In genomic region chr17:50794361-50794760, GRCh38 we compare ENCODE assay signal across 19 cellular contexts. TPM values are rescaled to one million over a fixed set of nuclear protein-coding genes. Genes with fewer than 3 reads are reported as not detected.
A peak's percentile ranks its signal among the peaks of the same experiment; 100 is the strongest.
DNase-seq lines count a peak whose midpoint lies in the region; ATAC-seq and TF ChIP-seq lines count a peak whose summit lies in the region.
"Had no signal": no experiment of that assay in that cellular context is flagged by ENCODE, and none has a peak within 500 bp of the region (broad histone marks: within the 10 kb centered on the region; RNA-seq: fewer than 3 reads in every experiment).

No MANE protein-coding gene starts in this region.

- peak overlapping the region in 1 of 7 donors; percentile 41 for H3K27ac Mint-ChIP-seq in CD4-positive, alpha-beta memory T cell
- no peak overlapping the region for H3K27ac Mint-ChIP-seq in endodermal cell
- H3K27ac Mint-ChIP-seq: CD8-positive, alpha-beta T cell had no signal

- H3K4me1 Mint-ChIP-seq in CD4-positive, alpha-beta memory T cell, result no peaks in the 10 kb centered on the region
- H3K4me1 Mint-ChIP-seq in endodermal cell, result peaks cover 23% of the 10 kb centered on the region

- H3K4me1 ChIP-seq in HEK293 (ENCODE audit: control insufficient read depth, insufficient read depth, low read length), result no peaks in the 10 kb centered on the region
- H3K4me1 ChIP-seq in CD4-positive, alpha-beta memory T cell (ENCODE audit: insufficient read depth, low read length), result no peaks in the 10 kb centered on the region
- peaks cover 5% of the 10 kb centered on the region for H3K4me1 ChIP-seq in endodermal cell (ENCODE audit: control insufficient read depth, insufficient read depth, low read length)

- H3K36me3 Mint-ChIP-seq in CD4-positive, alpha-beta memory T cell, result no peaks in the 10 kb centered on the region
- H3K36me3 Mint-ChIP-seq in endodermal cell (ENCODE audit: low read depth), result no peaks in the 10 kb centered on the region
- H3K36me3 Mint-ChIP-seq: CD14-positive monocyte; CD8-positive, alpha-beta T cell had no signal

- DNase-seq in D341Med (ENCODE audit: low spot score) (peak; percentile 21), SK-N-DZ (ENCODE audit: low spot score) (peak; percentile 38), fibroblast of mammary gland (ENCODE audit: low read depth) (peak; percentile 54), endodermal cell (no peak)
- DNase-seq in CD4-positive, alpha-beta memory T cell, result no peak
- DNase-seq in activated CD4-positive, alpha-beta T cell treated with anti-CD3 and anti-CD28 coated beads, Interleukin-2, amount 50 U/mL, for 4 hours, result no peak
- DNase-seq: CD8-positive, alpha-beta T cell; COR-L47; DMS79 treated with DMSO at 0.1 percent for 48 hours; GF-D8; IMR-90; Kasumi-1; KBM-7 had no signal

- WGBS in endodermal cell (ENCODE audit: insufficient coverage in 1 of 2, insufficient read length in 1 of 2), 2 experiments, result 93% methylated on average over 5 of the region's 6 CpGs; no CpG with 5 or more reads in 1 of the 2 experiments

- no peak overlapping the region for H3K9ac ChIP-seq in endodermal cell (ENCODE audit: extremely low read depth, low read length, poor library complexity, severe bottlenecking)
- H3K9ac ChIP-seq: BLaER1 had no signal

- no peaks in the 10 kb centered on the region for H3K36me3 ChIP-seq in HEK293 (ENCODE audit: control insufficient read depth in 2 of 2, insufficient read depth in 1 of 2, low read length in 2 of 2)
- no peaks in the 10 kb centered on the region for H3K36me3 ChIP-seq in CD4-positive, alpha-beta memory T cell (ENCODE audit: insufficient read depth, low read length)
- no peaks in the 10 kb centered on the region for H3K36me3 ChIP-seq in endodermal cell (ENCODE audit: control insufficient read depth, insufficient read depth, low read length)
- H3K36me3 ChIP-seq: BLaER1, HAP-1 had no signal

- no peaks in the 10 kb centered on the region for H3K27me3 ChIP-seq in CD4-positive, alpha-beta memory T cell (ENCODE audit: insufficient read depth, low read length)
- H3K27me3 ChIP-seq in endodermal cell (ENCODE audit: control insufficient read depth, insufficient read depth, low read length, poor library complexity, severe bottlenecking), result no peaks in the 10 kb centered on the region
- H3K27me3 ChIP-seq: BLaER1 had no signal

- H3K9me3 ChIP-seq in HEK293 (ENCODE audit: control insufficient read depth, insufficient read depth, low read depth, low read length) (no peaks in the 10 kb centered on the region), endodermal cell (ENCODE audit: control insufficient read depth, low read length) (no peaks in the 10 kb centered on the region)
- no peaks in the 10 kb centered on the region for H3K9me3 ChIP-seq in CD4-positive, alpha-beta memory T cell (ENCODE audit: control insufficient read depth in 1 of 2, low read length in 2 of 2)
- H3K9me3 ChIP-seq: BLaER1, HAP-1 had no signal

- POLR2A ChIA-PET in HEK293 (lab: Yijun Ruan, JAX), result no interaction called here
- POLR2A ChIA-PET in CD4-positive, alpha-beta memory T cell (lab: Charles Lee; ENCODE audit: partially characterized antibody), result no interaction called here

- H3K4me3 ChIP-seq in HEK293 (ENCODE audit: low read depth, low read length) (no peak overlapping the region), fibroblast of mammary gland (ENCODE audit: control insufficient read depth, low read depth, low read length) (no peak overlapping the region), endodermal cell (ENCODE audit: low read length) (no peak overlapping the region)
- no peak overlapping the region for H3K4me3 ChIP-seq in CD4-positive, alpha-beta memory T cell (ENCODE audit: low read length in 2 of 2)
- H3K4me3 ChIP-seq: BLaER1, HAP-1 had no signal

- ATAC-seq in GM18867 (IDR thresholded peaks at IDR 0.05; ENCODE audit: unreplicated experiment), result no peak
- ATAC-seq: CD8-positive, alpha-beta T cell had no signal

- intact Hi-C loops in CD4-positive, alpha-beta memory T cell (cut with micrococcal nuclease), result no loop called here

- H3K27me3 Mint-ChIP-seq in CD4-positive, alpha-beta memory T cell, result no peaks in the 10 kb centered on the region
- H3K27me3 Mint-ChIP-seq in endodermal cell (ENCODE audit: insufficient read depth), result no peaks in the 10 kb centered on the region

- H3K4me3 Mint-ChIP-seq in CD4-positive, alpha-beta memory T cell, result no peak overlapping the region
- H3K4me3 Mint-ChIP-seq in endodermal cell, result no peak overlapping the region
- H3K4me3 Mint-ChIP-seq: CD14-positive monocyte; CD8-positive, alpha-beta T cell had no signal

- no peaks in the 10 kb centered on the region for H3K9me3 Mint-ChIP-seq in CD4-positive, alpha-beta memory T cell
- no peaks in the 10 kb centered on the region for H3K9me3 Mint-ChIP-seq in endodermal cell
- H3K9me3 Mint-ChIP-seq: CD14-positive monocyte; CD8-positive, alpha-beta T cell had no signal

- TF ChIP-seq CTCF in HEK293 (tag by site-specific recombination; IDR thresholded peaks at IDR 0.05), result no peak
- no peak for TF ChIP-seq CTCF in fibroblast of mammary gland (conservative IDR thresholded peaks at IDR 0.05; ENCODE audit: control insufficient read depth, insufficient read depth, low read depth, low read length)
- no peak for TF ChIP-seq CTCF in endodermal cell (conservative IDR thresholded peaks at IDR 0.05)

- CTCF ChIA-PET in HEK293 (lab: Yijun Ruan, JAX), result interaction anchor here (1.1 to 3.4 kb wide), 3 partner anchors 10 to 432 kb away, joined by 3 to 29 read pairs (median 5); no protein-coding TSS in a partner anchor
- CTCF ChIA-PET in CD4-positive, alpha-beta memory T cell (lab: Charles Lee; ENCODE audit: partially characterized antibody), result interaction anchor here (0.8 to 2.4 kb wide), 2 partner anchors 11 to 178 kb away, joined by 3 to 12 read pairs; no protein-coding TSS in a partner anchor

- no peak overlapping the region for H3K27ac ChIP-seq in HEK293 (ENCODE audit: extremely low read depth, low read depth, low read length)
- no peak overlapping the region for H3K27ac ChIP-seq in CD4-positive, alpha-beta memory T cell (ENCODE audit: low read depth, low read length)
- H3K27ac ChIP-seq in endodermal cell (ENCODE audit: low read depth, low read length), result no peak overlapping the region
- H3K27ac ChIP-seq: BLaER1 had no signal

TF ChIP-seq in HEK293, 187 proteins besides CTCF, POLR2A, EP300 and RAD21 (continues in another document):
- TF ChIP-seq ZNF792 (tag by site-specific recombination; IDR thresholded peaks at IDR 0.05) (no peak), ZNF394 (tag by site-specific recombination; IDR thresholded peaks at IDR 0.05; ENCODE audit: borderline replicate concordance) (no peak), ZNF433 (tag by site-specific recombination; IDR thresholded peaks at IDR 0.05; ENCODE audit: low read depth) (no peak), ZNF571 (tag by site-specific recombination; IDR thresholded peaks at IDR 0.05) (no peak), ZFHX2 (tag by site-specific recombination; conservative IDR thresholded peaks at IDR 0.05) (peak; percentile 91), PATZ1 (tag by site-specific recombination; IDR thresholded peaks at IDR 0.05) (no peak), BCL11A (tag by site-specific recombination; IDR thresholded peaks at IDR 0.05; ENCODE audit: low read depth) (no peak), ZNF350 (tag by site-specific recombination; IDR thresholded peaks at IDR 0.05) (no peak), ZNF544 (tag by site-specific recombination; IDR thresholded peaks at IDR 0.05) (no peak), KLF1 (tag by site-specific recombination; IDR thresholded peaks at IDR 0.05) (peak; percentile 51; the same call in 1 of the 2 replicates), ZNF785 (tag by site-specific recombination; IDR thresholded peaks at IDR 0.05) (no peak)

RNA-seq across cellular contexts. Expression of gene ANKRD40CL, which starts 27.0 kb away (rescaled TPM):
- polyA plus RNA-seq in SK-N-DZ (2014; cell fraction: cytosol; rRNA removed), result not detected in 2 replicates
- not detected in 2 replicates for polyA plus RNA-seq in SK-N-DZ (2014; cell fraction: nucleus; rRNA removed)
- not detected for total RNA-seq in CD4-positive, alpha-beta memory T cell
- polyA plus RNA-seq in CD4-positive, alpha-beta memory T cell, result not detected
- not detected for total RNA-seq in endodermal cell
- polyA plus RNA-seq in endodermal cell (2013, experiment 1 of 2), result not detected
- polyA plus RNA-seq in endodermal cell (2013, experiment 2 of 2), result not detected
- total RNA-seq: CD8-positive, alpha-beta T cell; H4; IMR-90 had no signal
- polyA plus RNA-seq: CD14-positive monocyte, IMR-90 had no signal

RNA-seq across cellular contexts. Expression of gene WFIKKN2, which starts 41.0 kb away (rescaled TPM):
- polyA plus RNA-seq in SK-N-DZ (2014; cell fraction: cytosol; rRNA removed), result 12.1 and 13.4 TPM in 2 replicates
- 10.9 and 20.0 TPM in 2 replicates for polyA plus RNA-seq in SK-N-DZ (2014; cell fraction: nucleus; rRNA removed)
- total RNA-seq in CD4-positive, alpha-beta memory T cell, result not detected
- polyA plus RNA-seq in CD4-positive, alpha-beta memory T cell, result not detected
- total RNA-seq in endodermal cell, result under 1 TPM; 0.29 to 0.35 TPM
- 0.25 TPM for polyA plus RNA-seq in endodermal cell (2013, experiment 1 of 2)
- 0.29 TPM for polyA plus RNA-seq in endodermal cell (2013, experiment 2 of 2)
- total RNA-seq: CD8-positive, alpha-beta T cell; H4; IMR-90 had no signal
- polyA plus RNA-seq: CD14-positive monocyte had no signal

Comparison
In these comparisons a context has a peak if more than half of its experiments do, and no peak if none do; other contexts are left out.
1. DNase-seq: peak in D341Med (single experiment), SK-N-DZ (single experiment) and fibroblast of mammary gland (single experiment); none in CD4-positive, alpha-beta memory T cell (0 of 5), endodermal cell (single experiment) and activated CD4-positive, alpha-beta T cell treated with anti-CD3 and anti-CD28 coated beads, Interleukin-2, amount 50 U/mL, for 4 hours (0 of 2).